Comparison of ENCODE assay signal across 1 cellular context in genomic region chr16:27236635-27237228, GRCh38.
TF ChIP-seq lines count a peak whose summit lies in the region.

No MANE protein-coding gene starts in this region.

TF ChIP-seq in GM12878, 131 proteins besides CTCF, POLR2A, EP300 and RAD21 (continued from another document and continues in another):
- TF ChIP-seq TCF3 (IDR thresholded peaks at IDR 0.05; ENCODE audit: borderline replicate concordance, insufficient read depth, low read depth, low read length): no peak
- TF ChIP-seq DPF2 (IDR thresholded peaks at IDR 0.05): no peak
- no peak for TF ChIP-seq ZZZ3 (IDR thresholded peaks at IDR 0.05; ENCODE audit: control insufficient read depth, insufficient read length, low read depth)
- no peak for TF ChIP-seq IRF4 (IDR thresholded peaks at IDR 0.05; ENCODE audit: low read depth, low read length)
- TF ChIP-seq ZNF592 (IDR thresholded peaks at IDR 0.05): no peak
- TF ChIP-seq ZBTB11 (CRISPR knock-in tag; IDR thresholded peaks at IDR 0.05): no peak
- no peak for TF ChIP-seq BCL3 (IDR thresholded peaks at IDR 0.05; ENCODE audit: borderline replicate concordance, insufficient read depth, low read depth, low read length, poor library complexity, severe bottlenecking)
- TF ChIP-seq HSF1 (IDR thresholded peaks at IDR 0.05; ENCODE audit: low read depth, low read length): no peak
- TF ChIP-seq NRF1 (conservative IDR thresholded peaks at IDR 0.05; ENCODE audit: low read depth, low read length): no peak
- no peak for TF ChIP-seq KDM1A (IDR thresholded peaks at IDR 0.05; ENCODE audit: borderline replicate concordance)
- TF ChIP-seq MTA3 (IDR thresholded peaks at IDR 0.05; ENCODE audit: borderline replicate concordance, low read length): peak; percentile 36; the same call in 1 of the 2 replicates
- TF ChIP-seq ELK1 (IDR thresholded peaks at IDR 0.05; ENCODE audit: low read depth, low read length): no peak
- TF ChIP-seq CHD1 (IDR thresholded peaks at IDR 0.05; ENCODE audit: low read depth, low read length): no peak
- no peak for TF ChIP-seq ATF3 (IDR thresholded peaks at IDR 0.05; ENCODE audit: borderline replicate concordance, extremely low read depth, low read depth, low read length)
- 0 out of 2 replicates have a peak, but pooled peaks have one; percentile 51 for TF ChIP-seq ZNF207 (IDR thresholded peaks at IDR 0.05; ENCODE audit: borderline replicate concordance)
- TF ChIP-seq LARP7 (IDR thresholded peaks at IDR 0.05): no peak
- no peak for TF ChIP-seq EZH2 (IDR thresholded peaks at IDR 0.05; ENCODE audit: borderline replicate concordance, control insufficient read depth, low read depth, low read length)
- TF ChIP-seq CEBPB (IDR thresholded peaks at IDR 0.05; ENCODE audit: borderline replicate concordance in 1 of 2, low read depth in 2 of 2, low read length in 2 of 2): no peak
- TF ChIP-seq NR2C1 (IDR thresholded peaks at IDR 0.05): no peak
- TF ChIP-seq MYB (IDR thresholded peaks at IDR 0.05; ENCODE audit: borderline replicate concordance, low read depth, low read length): no peak
- TF ChIP-seq RUNX3 (IDR thresholded peaks at IDR 0.05; ENCODE audit: low read length): 0 out of 2 replicates have a peak, but pooled peaks have one; percentile 24
- no peak for TF ChIP-seq SIN3A (IDR thresholded peaks at IDR 0.05; ENCODE audit: low read depth, low read length)
- TF ChIP-seq ZNF687 (IDR thresholded peaks at IDR 0.05): no peak
- 0 out of 2 replicates have a peak, but pooled peaks have one; percentile 8 for TF ChIP-seq NR2F1 (conservative IDR thresholded peaks at IDR 0.05)
- no peak for TF ChIP-seq CREM (IDR thresholded peaks at IDR 0.05; ENCODE audit: low read depth)
- no peak for TF ChIP-seq EED (IDR thresholded peaks at IDR 0.05; ENCODE audit: low read depth)
- TF ChIP-seq POLR2AphosphoS5 (IDR thresholded peaks at IDR 0.05; ENCODE audit: low read length): no peak
- TF ChIP-seq SMC3 (IDR thresholded peaks at IDR 0.05; ENCODE audit: borderline replicate concordance, low read length): 0 out of 2 replicates have a peak, but pooled peaks have one; percentile 0
- no peak for TF ChIP-seq CUX1 (IDR thresholded peaks at IDR 0.05; ENCODE audit: insufficient replicate concordance, low read depth, low read length)
- TF ChIP-seq FOXM1 (IDR thresholded peaks at IDR 0.05; ENCODE audit: low read depth, low read length): no peak
- no peak for TF ChIP-seq YY1 (IDR thresholded peaks at IDR 0.05; ENCODE audit: low read depth, low read length)
- no peak for TF ChIP-seq RELA (IDR thresholded peaks at IDR 0.05; ENCODE audit: borderline replicate concordance, partially characterized antibody)
- no peak for TF ChIP-seq USF1 (IDR thresholded peaks at IDR 0.05; ENCODE audit: borderline replicate concordance, extremely low read length, insufficient read depth, low read depth, low read length)
